In the genomic region with DNA sequence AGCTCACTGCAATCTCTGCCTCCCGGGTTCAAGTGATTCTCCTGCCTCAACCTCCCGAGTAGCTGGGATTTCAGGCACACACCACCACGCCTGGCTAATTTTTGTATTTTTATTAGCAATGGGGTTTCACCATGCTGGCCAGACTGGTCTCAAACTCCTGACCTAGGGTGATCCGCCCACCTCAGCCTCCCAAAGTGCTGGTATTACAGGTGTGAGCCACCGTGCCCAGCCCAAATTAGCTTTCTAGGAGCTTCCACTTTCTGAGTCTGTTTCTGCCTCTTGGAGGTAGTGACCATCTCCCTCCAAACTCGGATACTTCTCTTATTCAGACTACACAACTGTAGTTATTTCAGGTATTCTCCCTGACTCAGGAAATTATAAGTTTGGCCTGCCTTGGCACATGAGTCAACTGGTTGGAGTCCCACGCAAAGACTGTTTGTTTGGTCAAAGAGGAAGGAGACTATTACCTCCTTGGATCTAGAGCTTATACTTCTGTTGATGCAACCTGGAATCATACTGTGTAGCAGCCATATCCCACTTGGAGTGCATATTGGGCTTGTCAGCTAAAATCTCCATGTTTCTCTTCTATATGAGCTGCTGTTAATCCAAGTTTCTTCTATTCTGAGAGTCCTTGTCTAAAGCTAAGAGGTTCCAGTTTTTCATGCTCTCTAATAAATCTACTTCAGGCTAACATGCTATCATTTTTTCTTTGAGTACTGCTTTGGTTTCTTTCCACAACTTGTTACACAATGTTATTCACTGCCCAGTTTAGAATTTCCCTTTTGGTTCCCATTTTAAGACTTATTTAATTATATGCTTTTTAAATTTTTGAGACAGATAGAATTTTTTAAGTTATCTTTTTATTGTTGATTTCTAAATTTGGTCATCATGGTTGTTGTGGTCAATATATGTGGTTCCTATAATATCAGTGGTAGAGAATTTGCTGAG, we compare ENCODE assay signal across 10 cellular contexts. TPM values are rescaled to one million over a fixed set of nuclear protein-coding genes. Genes with fewer than 3 reads are reported as not detected.
DNase-seq lines count a peak whose midpoint lies in the region; ATAC-seq and TF ChIP-seq lines count a peak whose summit lies in the region.
"Had no signal": no experiment of that assay in that cellular context is flagged by ENCODE, and none has a peak within 500 bp of the region (broad histone marks: within the 10 kb centered on the region; RNA-seq: fewer than 3 reads in every experiment).

No MANE protein-coding gene starts in this region.

- H3K4me3 ChIP-seq in esophagus muscularis mucosa, result no peak overlapping the region
- no peak overlapping the region for H3K4me3 ChIP-seq in smooth muscle cell
- H3K4me3 ChIP-seq in Caco-2 (ENCODE audit: low read depth, low read length), result no peak overlapping the region

- H3K27ac ChIP-seq in esophagus muscularis mucosa (replicated peaks in 1 of 4), result peak overlapping the region; percentile 97 to 99 (median 98)
- peak overlapping the region; percentile 27 for H3K27ac ChIP-seq in smooth muscle cell (ENCODE audit: low read depth)

- H3K9me3 Mint-ChIP-seq in Caco-2 (ENCODE audit: unreplicated experiment), result no peaks in the 10 kb centered on the region
- H3K9me3 Mint-ChIP-seq: memory B cell had no signal

- peaks cover 51 to 100% (median 100%) of the 10 kb centered on the region in 4 donors for H3K4me1 ChIP-seq in esophagus muscularis mucosa
- H3K4me1 ChIP-seq in smooth muscle cell (ENCODE audit: low read depth), result no peaks in the 10 kb centered on the region
- H3K4me1 ChIP-seq in Caco-2, result peaks cover 20% of the 10 kb centered on the region

- H3K4me2 ChIP-seq in smooth muscle cell, result no peak overlapping the region

- H3K36me3 ChIP-seq in esophagus muscularis mucosa (peaks cover 0 to 5% (median 0%) of the 10 kb centered on the region in 4 donors), smooth muscle cell (ENCODE audit: low read depth) (no peaks in the 10 kb centered on the region), Caco-2 (ENCODE audit: control insufficient read depth, insufficient read depth, low read length) (no peaks in the 10 kb centered on the region; the same call in 1 of the 2 replicates)

- no peak overlapping the region for H2AFZ ChIP-seq in smooth muscle cell (ENCODE audit: low read depth)

- no peak for TF ChIP-seq EP300 in esophagus muscularis mucosa (IDR thresholded peaks at IDR 0.05)

- H3K9ac ChIP-seq in smooth muscle cell (ENCODE audit: low read depth), result no peak overlapping the region

- intact Hi-C loops in esophagus muscularis mucosa (cut with DNase I), result no loop called here
- intact Hi-C loops in Caco-2 (cut with micrococcal nuclease; ENCODE audit: unreplicated experiment), result no loop called here

- peak; percentile 24 for DNase-seq in HT1080 (ENCODE audit: low read depth)
- DNase-seq in T-helper 17 cell, result no peak
- DNase-seq in esophagus muscularis mucosa (ENCODE audit: extremely low spot score), result no peak
- no peak for DNase-seq in smooth muscle cell (lab: John Stamatoyannopoulos, UW; ENCODE audit: unreplicated experiment)
- DNase-seq in NCI-H69 (lab: John Stamatoyannopoulos, UW), result no peak
- no peak for DNase-seq in Caco-2
- DNase-seq: cortex of kidney, NCI-H2227 treated with DMSO at 0.1 percent for 48 hours had no signal

- CTCF ChIA-PET in Caco-2 (lab: Charles Lee), result interaction anchor here (0.5 kb wide), 1 partner anchor 1157 kb away, joined by 4 read pairs; no protein-coding TSS in a partner anchor

- H3F3A ChIP-seq in smooth muscle cell (ENCODE audit: low read depth), result no peaks in the 10 kb centered on the region

- WGBS in esophagus muscularis mucosa, result 73% methylated on average over 7 of the region's 7 CpGs
- 86% methylated on average over 7 of the region's 7 CpGs for WGBS in smooth muscle cell (ENCODE audit: low lambda C conversion rate)

- H3K27me3 Mint-ChIP-seq in T-helper 17 cell (no peaks in the 10 kb centered on the region), Caco-2 (ENCODE audit: insufficient read depth, unreplicated experiment) (no peaks in the 10 kb centered on the region)
- H3K27me3 Mint-ChIP-seq: memory B cell had no signal

- H3K9me3 ChIP-seq in T-helper 17 cell (ENCODE audit: control insufficient read depth, low read length, poor library complexity, severe bottlenecking) (no peaks in the 10 kb centered on the region), esophagus muscularis mucosa (no peaks in the 10 kb centered on the region), smooth muscle cell (replicated peaks; ENCODE audit: low read depth) (no peaks in the 10 kb centered on the region), Caco-2 (no peaks in the 10 kb centered on the region)

- H4K20me1 ChIP-seq in smooth muscle cell (ENCODE audit: low read depth), result peaks cover 10% of the 10 kb centered on the region

- H3K4me1 Mint-ChIP-seq in T-helper 17 cell, result peaks cover 59% of the 10 kb centered on the region
- peaks cover 34% of the 10 kb centered on the region for H3K4me1 Mint-ChIP-seq in Caco-2 (ENCODE audit: low read depth, unreplicated experiment)

- H3K27ac Mint-ChIP-seq in T-helper 17 cell (peak overlapping the region; percentile 97), Caco-2 (ENCODE audit: unreplicated experiment) (no peak overlapping the region)
- H3K27ac Mint-ChIP-seq: memory B cell had no signal

- H3K79me2 ChIP-seq in smooth muscle cell (ENCODE audit: low read depth), result peaks cover 77% of the 10 kb centered on the region

- POLR2A ChIA-PET in Caco-2 (lab: Charles Lee), result no interaction called here

- TF ChIP-seq CTCF in esophagus muscularis mucosa (IDR thresholded peaks at IDR 0.05), result no peak
- no peak for TF ChIP-seq CTCF in smooth muscle cell (IDR thresholded peaks at IDR 0.05; ENCODE audit: borderline replicate concordance, insufficient read depth, poor library complexity, severe bottlenecking)
- no peak for TF ChIP-seq CTCF in Caco-2 (IDR thresholded peaks at IDR 0.05; ENCODE audit: insufficient read depth in 1 of 2, low read depth in 1 of 2, low read length in 1 of 2, severe bottlenecking in 1 of 2, unreplicated experiment in 1 of 2)

- no peak for ATAC-seq in T-helper 17 cell
- ATAC-seq in HG02678 (IDR thresholded peaks at IDR 0.05; ENCODE audit: unreplicated experiment), result no peak

- no peak for TF ChIP-seq POLR2A in esophagus muscularis mucosa (IDR thresholded peaks at IDR 0.05; ENCODE audit: low read depth)

- no TSS peak for BruUV-seq in Caco-2 (replicated peaks; lab: Mats Ljungman, UMichigan)

- H3K27me3 ChIP-seq in esophagus muscularis mucosa (no peaks in the 10 kb centered on the region), smooth muscle cell (ENCODE audit: low read depth) (no peaks in the 10 kb centered on the region), Caco-2 (replicated peaks; ENCODE audit: control insufficient read depth, insufficient read depth, low read length) (no peaks in the 10 kb centered on the region)

- H3K4me3 Mint-ChIP-seq in T-helper 17 cell (peak overlapping the region; percentile 61), Caco-2 (ENCODE audit: unreplicated experiment) (no peak overlapping the region)
- H3K4me3 Mint-ChIP-seq: memory B cell had no signal

- no peaks in the 10 kb centered on the region for H3K36me3 Mint-ChIP-seq in T-helper 17 cell (ENCODE audit: low read depth)
- H3K36me3 Mint-ChIP-seq in Caco-2 (ENCODE audit: insufficient read depth, unreplicated experiment), result peaks cover 7% of the 10 kb centered on the region

RNA-seq across cellular contexts. Expression of gene IL4R, which starts 7.5 kb away (rescaled TPM):
- total RNA-seq in HT1080 (2014; rRNA removed; shearing (Covaris generic)), result 21.0 and 21.8 TPM in 2 replicates
- 23.0 and 25.6 TPM in 2 replicates for polyA plus RNA-seq in HT1080 (2015; cell fraction: cytosol; rRNA removed)
- polyA plus RNA-seq in HT1080 (2015; cell fraction: nucleus; rRNA removed), result 39.9 and 42.4 TPM in 2 replicates
- 100 to 1,000 TPM; 156 to 173 TPM for total RNA-seq in T-helper 17 cell
- 100 to 1,000 TPM in 3 of 4 donors, 10 to 100 TPM in 1; 72.7 to 167 (median 116) TPM for total RNA-seq in esophagus muscularis mucosa
- total RNA-seq in smooth muscle cell, result 13.4 and 17.2 TPM in 2 replicates
- 24.0 and 35.3 TPM in 2 replicates for polyA plus RNA-seq in smooth muscle cell
- total RNA-seq in Caco-2 (2022), result 32.6 and 34.4 TPM in 2 replicates

RNA-seq across cellular contexts. Expression of gene NSMCE1, which starts 52.7 kb away (rescaled TPM):
- 68.3 and 73.3 TPM in 2 replicates for total RNA-seq in HT1080 (2014; rRNA removed; shearing (Covaris generic))
- polyA plus RNA-seq in HT1080 (2015; cell fraction: cytosol; rRNA removed), result 85.7 and 86.0 TPM in 2 replicates
- 47.0 and 55.4 TPM in 2 replicates for polyA plus RNA-seq in HT1080 (2015; cell fraction: nucleus; rRNA removed)
- 10 to 100 TPM; 35.1 to 49.2 TPM for total RNA-seq in T-helper 17 cell
- 10 to 100 TPM; 49.7 to 68.8 (median 64.0) TPM for total RNA-seq in esophagus muscularis mucosa
- 35.7 and 36.9 TPM in 2 replicates for total RNA-seq in smooth muscle cell
- 59.1 and 61.2 TPM in 2 replicates for polyA plus RNA-seq in smooth muscle cell
- total RNA-seq in Caco-2 (2022), result 33.4 and 37.0 TPM in 2 replicates
